In the genomic region with DNA sequence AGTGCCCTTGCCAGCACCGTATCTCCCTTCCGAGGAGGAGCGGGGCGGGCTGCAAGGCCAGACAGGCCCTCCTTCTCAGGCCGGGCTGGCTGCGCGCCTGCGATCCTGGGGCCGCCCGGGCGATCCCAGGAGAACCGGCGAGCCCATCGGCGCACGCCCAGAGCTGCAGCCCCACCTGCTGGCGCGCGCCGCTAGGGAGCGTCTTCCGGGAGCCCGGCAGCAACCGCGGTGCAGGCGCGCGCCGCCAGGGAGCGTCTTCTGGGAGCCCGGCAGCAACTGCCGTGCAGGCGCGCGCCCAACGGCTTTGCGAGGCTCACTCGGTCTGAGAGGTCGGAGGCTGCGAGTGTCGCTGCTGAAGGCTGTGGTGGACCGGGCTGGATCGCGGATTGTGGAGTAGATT, we compare ENCODE assay signal across 8 cellular contexts.
DNase-seq lines count a peak whose midpoint lies in the region; ATAC-seq and TF ChIP-seq lines count a peak whose summit lies in the region.
"Not testable (repeated sequence)": the region's sequence is repeated elsewhere in the genome, so short reads cannot be mapped to it uniquely, and the experiment has no call there.

No MANE protein-coding gene starts in this region.

- H3K36me3 ChIP-seq in adrenal gland (replicated peaks in 1 of 2); smooth muscle cell (ENCODE audit: low read depth); thoracic aorta: not testable (repeated sequence)

- not testable (repeated sequence) for H3K4me1 ChIP-seq in adrenal gland (replicated peaks in 1 of 2); smooth muscle cell (ENCODE audit: low read depth); thoracic aorta (ENCODE audit: control insufficient read depth in 1 of 2, low read depth in 2 of 2)

- not testable (repeated sequence) for H3F3A ChIP-seq in smooth muscle cell (ENCODE audit: low read depth)

- not testable (repeated sequence) for H3K79me2 ChIP-seq in smooth muscle cell (ENCODE audit: low read depth)

- intact Hi-C loops in adrenal gland (cut with DNase I); left ventricle myocardium superior (cut with micrococcal nuclease): not testable (repeated sequence)

- in situ Hi-C loops in GM13977 (cut with MboI; ENCODE audit: low pct_unique_long_range_greater_than_20kb, low sequenced_read_pairs, unreplicated experiment): not testable (repeated sequence)

- not testable (repeated sequence) for H4K20me1 ChIP-seq in smooth muscle cell (ENCODE audit: low read depth)

- TF ChIP-seq POLR2A in adrenal gland (IDR thresholded peaks at IDR 0.05): not testable (repeated sequence)

- H2AFZ ChIP-seq in smooth muscle cell (ENCODE audit: low read depth): not testable (repeated sequence)

- DNase-seq in GM13977 (ENCODE audit: low spot score); smooth muscle cell (lab: John Stamatoyannopoulos, UW; ENCODE audit: unreplicated experiment); thoracic aorta (ENCODE audit: low spot score): not testable (repeated sequence)
- peak; percentile 87 for DNase-seq in activated CD4-positive, alpha-beta T cell treated with anti-CD3 and anti-CD28 coated beads for 48 hours
- DNase-seq in adrenal gland: peak; percentile 79 to 93 (median 87)
- DNase-seq in left ventricle myocardium superior: peak; percentile 85

- ATAC-seq in GM21723 (IDR thresholded peaks at IDR 0.05; ENCODE audit: unreplicated experiment) (peak; percentile 100), HG03378 (IDR thresholded peaks at IDR 0.05; ENCODE audit: unreplicated experiment) (peak; percentile 90), left ventricle myocardium superior (peak; percentile 100), thoracic aorta (ENCODE audit: insufficient number of reproducible peaks, low FRiP score, low read depth) (peak; percentile 69)

- H3K4me2 ChIP-seq in smooth muscle cell: not testable (repeated sequence)

- H3K4me3 ChIP-seq in adrenal gland, smooth muscle cell: not testable (repeated sequence)
- peak overlapping the region; percentile 52 for H3K4me3 ChIP-seq in thoracic aorta

- not testable (repeated sequence) for H3K9ac ChIP-seq in smooth muscle cell (ENCODE audit: low read depth)

- H3K27me3 ChIP-seq in adrenal gland; smooth muscle cell (ENCODE audit: low read depth); thoracic aorta (replicated peaks; ENCODE audit: insufficient read depth): not testable (repeated sequence)

- not testable (repeated sequence) for H3K27ac ChIP-seq in adrenal gland; smooth muscle cell (ENCODE audit: low read depth); thoracic aorta

- WGBS in adrenal gland, 4 donors: 0 to 2% methylated on average over 19 to 24 of the region's 44 CpGs; no CpG with 5 or more reads in 2 of the 4 donors
- WGBS in smooth muscle cell (ENCODE audit: low lambda C conversion rate): 21% methylated on average over 38 of the region's 44 CpGs

- TF ChIP-seq CTCF in GM13977 (IDR thresholded peaks at IDR 0.05; ENCODE audit: extremely low read depth, insufficient read depth, missing control alignments): peak; percentile 69
- TF ChIP-seq CTCF in adrenal gland (IDR thresholded peaks at IDR 0.05): peak in 4 of 6 experiments; percentile 19 to 58 (median 29)
- TF ChIP-seq CTCF in smooth muscle cell (IDR thresholded peaks at IDR 0.05; ENCODE audit: borderline replicate concordance, insufficient read depth, poor library complexity, severe bottlenecking): peak; percentile 30
- peak; percentile 33 for TF ChIP-seq CTCF in thoracic aorta (IDR thresholded peaks at IDR 0.05)

- not testable (repeated sequence) for H3K9me3 ChIP-seq in adrenal gland (replicated peaks in 1 of 3); smooth muscle cell (replicated peaks; ENCODE audit: low read depth); thoracic aorta
